ENCODE assay signal across 8 cellular contexts in genomic region chr11:118435893-118436624, GRCh38. TPM values are rescaled to one million over a fixed set of nuclear protein-coding genes. Genes with fewer than 3 reads are reported as not detected.
DNase-seq lines count a peak whose midpoint lies in the region; ATAC-seq and TF ChIP-seq lines count a peak whose summit lies in the region.

Gene KMT2A, plus strand, starts transcription at chr11:118436492. Its CDS starts 21 bp downstream, at chr11:118436513.

- H3K4me3 ChIP-seq in NB4 (ENCODE audit: low read depth, low read length) (peak within 1 kb of the TSS; percentile 83), gastroesophageal sphincter (peak within 1 kb of the TSS; percentile 72 to 99)

- peaks cover 1% of the 10 kb centered on the region; the same call in 1 of the 2 replicates for H3K27me3 Mint-ChIP-seq in HFFc6 (ENCODE audit: insufficient read depth)
- H3K27me3 Mint-ChIP-seq in activated naive CD4-positive, alpha-beta T cell treated with anti-CD3 and anti-CD28 coated beads for 36 hours (ENCODE audit: low read depth), result no peaks in the 10 kb centered on the region

- peaks cover 0 to 58% (median 23%) of the 10 kb centered on the region in 3 donors for H3K4me1 ChIP-seq in gastroesophageal sphincter

- CTCF ChIA-PET in activated naive CD4-positive, alpha-beta T cell treated with anti-CD3 and anti-CD28 coated beads for 36 hours (lab: Charles Lee), result interaction anchor here (0.5 to 2.2 kb wide), 7 partner anchors 22 to 238 kb away, joined by 3 to 9 read pairs (median 4); no protein-coding TSS in a partner anchor

- H3K9me3 ChIP-seq in gastroesophageal sphincter, result no peaks in the 10 kb centered on the region

- peak within 1 kb of the TSS; percentile 92 for H3K4me3 Mint-ChIP-seq in HFFc6
- H3K4me3 Mint-ChIP-seq in activated naive CD4-positive, alpha-beta T cell treated with anti-CD3 and anti-CD28 coated beads for 36 hours, result peak within 1 kb of the TSS; percentile 90

- H3K4me1 Mint-ChIP-seq in HFFc6 (ENCODE audit: low read depth), result peaks cover 45% of the 10 kb centered on the region
- H3K4me1 Mint-ChIP-seq in activated naive CD4-positive, alpha-beta T cell treated with anti-CD3 and anti-CD28 coated beads for 36 hours (ENCODE audit: low read depth), result peaks cover 28% of the 10 kb centered on the region

- peak; percentile 65 for TF ChIP-seq POLR2A in NB4 (IDR thresholded peaks at IDR 0.05; ENCODE audit: extremely low read depth, insufficient read length)
- peak in 1 of 2 donors; percentile 29 for TF ChIP-seq POLR2A in gastroesophageal sphincter (IDR thresholded peaks at IDR 0.05)

- no peaks in the 10 kb centered on the region for H3K36me3 Mint-ChIP-seq in HFFc6 (ENCODE audit: low read depth)
- peaks cover 13% of the 10 kb centered on the region for H3K36me3 Mint-ChIP-seq in activated naive CD4-positive, alpha-beta T cell treated with anti-CD3 and anti-CD28 coated beads for 36 hours (ENCODE audit: low read depth)

- ATAC-seq in gastroesophageal sphincter, result peak; percentile 94

- H3K27ac ChIP-seq in gastroesophageal sphincter (peak within 1 kb of the TSS; percentile 75 to 97 (median 96)), substantia nigra (ENCODE audit: low read depth, low read length, poor library complexity, severe bottlenecking) (peak within 1 kb of the TSS; percentile 84)

- H3K27ac Mint-ChIP-seq in HFFc6, result peak within 1 kb of the TSS; percentile 91
- H3K27ac Mint-ChIP-seq in activated naive CD4-positive, alpha-beta T cell treated with anti-CD3 and anti-CD28 coated beads for 36 hours, result peak within 1 kb of the TSS; percentile 98

- peak; percentile 54 for TF ChIP-seq CTCF in HFFc6 (IDR thresholded peaks at IDR 0.05)
- TF ChIP-seq CTCF in NB4 (IDR thresholded peaks at IDR 0.05; ENCODE audit: low read depth, low read length), result no peak
- peak in 3 of 4 experiments; percentile 6 to 96 (median 92) for TF ChIP-seq CTCF in gastroesophageal sphincter (IDR thresholded peaks at IDR 0.05)

- H3K9me3 Mint-ChIP-seq in HFFc6, result no peaks in the 10 kb centered on the region
- H3K9me3 Mint-ChIP-seq in activated naive CD4-positive, alpha-beta T cell treated with anti-CD3 and anti-CD28 coated beads for 36 hours, result no peaks in the 10 kb centered on the region

- TF ChIP-seq EP300 in gastroesophageal sphincter (IDR thresholded peaks at IDR 0.05), result no peak

- H3K36me3 ChIP-seq in gastroesophageal sphincter, result no peaks in the 10 kb centered on the region

- WGBS in gastroesophageal sphincter (ENCODE audit: low coverage in 1 of 2), 2 donors, result 0% methylated on average over 7 of the region's 83 CpGs; no CpG with 5 or more reads in 1 of the 2 donors

- no peaks in the 10 kb centered on the region for H3K27me3 ChIP-seq in gastroesophageal sphincter

- DNase-seq in GDM1 (lab: John Stamatoyannopoulos, UW) (peak; percentile 98), HFFc6 (peak; percentile 97), NB4 (ENCODE audit: low read depth) (peak; percentile 100), SK-N-DZ (ENCODE audit: low spot score) (peak; percentile 95), non-pigmented ciliary epithelial cell (ENCODE audit: low read depth) (peak; percentile 73), substantia nigra (lab: John Stamatoyannopoulos, UW) (peak; percentile 80 to 98 (median 94))
- DNase-seq in activated naive CD4-positive, alpha-beta T cell treated with anti-CD3 and anti-CD28 coated beads for 36 hours, result peak; percentile 95

- intact Hi-C loops in activated naive CD4-positive, alpha-beta T cell treated with anti-CD3 and anti-CD28 coated beads for 36 hours (cut with micrococcal nuclease), result loop anchor here (1.0 to 10.0 kb wide), 9 partner anchors 35 to 621 kb away; partner anchors contain the start of genes ATP5MG, BCL9L and UBE4A

RNA-seq across cellular contexts. Expression of gene KMT2A, which starts in this region (rescaled TPM):
- total RNA-seq in HFFc6 (2021; fragmentation: NEBNext Ultra II Directional; extraction: Animal tissue kit (Norgen Biotek cat#: 25700)), result 10 to 100 TPM; 29.3 to 39.3 (median 34.4) TPM
- polyA plus RNA-seq in SK-N-DZ (2014; cell fraction: cytosol; rRNA removed), result 11.7 and 13.3 TPM in 2 replicates
- 48.3 and 62.3 TPM in 2 replicates for polyA plus RNA-seq in SK-N-DZ (2014; cell fraction: nucleus; rRNA removed)
- 10 to 100 TPM; 68.4 to 68.5 TPM for total RNA-seq in activated naive CD4-positive, alpha-beta T cell treated with anti-CD3 and anti-CD28 coated beads for 36 hours
- total RNA-seq in gastroesophageal sphincter, result 100 to 1,000 TPM in 1 of 4 donors, 10 to 100 TPM in 3; 42.3 to 116 (median 74.8) TPM

Comparison
In these comparisons a context has a peak if more than half of its experiments do, and no peak if none do; other contexts are left out.
1. Peak in every context shown above with its lines: DNase-seq, ATAC-seq, H3K4me3 ChIP-seq and H3K27ac ChIP-seq.